In the genomic region with DNA sequence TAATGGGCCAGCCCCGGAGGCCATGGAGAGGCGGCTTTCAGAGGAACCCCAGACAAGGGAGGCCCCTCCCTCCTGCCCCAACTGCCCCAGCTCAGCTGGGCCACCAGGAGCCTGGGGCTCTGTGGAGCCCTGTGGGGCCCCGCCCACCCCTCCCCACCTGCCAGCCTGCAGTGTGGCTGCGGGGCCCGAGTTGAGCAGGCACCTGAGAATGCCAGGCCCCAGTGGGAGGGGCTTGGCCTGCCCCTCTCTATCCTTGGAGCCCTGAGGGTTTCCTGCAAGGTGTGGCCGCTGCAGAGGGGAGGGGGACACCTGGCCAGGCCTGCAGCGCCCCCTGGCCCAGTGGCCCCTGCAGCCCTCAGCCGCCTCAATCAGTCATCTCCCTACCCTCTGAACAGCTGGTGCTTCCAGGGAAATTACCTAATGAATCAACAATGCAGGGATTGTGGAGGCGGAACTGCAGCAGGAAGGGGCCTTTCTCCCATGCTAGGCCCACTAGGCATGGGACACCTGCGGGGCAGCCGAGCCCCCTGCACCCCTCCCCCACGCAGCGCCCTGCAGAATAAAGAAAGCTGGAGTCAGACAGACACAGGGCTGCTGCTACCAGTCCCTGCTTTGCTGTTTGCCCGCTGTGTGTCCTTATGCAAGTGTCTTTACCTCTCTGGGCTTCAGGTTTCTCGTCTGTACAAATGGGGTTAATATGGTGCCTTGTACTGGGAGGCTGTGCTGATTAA, we compare ENCODE assay signal across 1 cellular context.
TF ChIP-seq lines count a peak whose summit lies in the region.

No MANE protein-coding gene starts in this region.

TF ChIP-seq in GM23338, 12 proteins besides CTCF, POLR2A, EP300 and RAD21 (continued from another document):
- TF ChIP-seq, protein P1, sequence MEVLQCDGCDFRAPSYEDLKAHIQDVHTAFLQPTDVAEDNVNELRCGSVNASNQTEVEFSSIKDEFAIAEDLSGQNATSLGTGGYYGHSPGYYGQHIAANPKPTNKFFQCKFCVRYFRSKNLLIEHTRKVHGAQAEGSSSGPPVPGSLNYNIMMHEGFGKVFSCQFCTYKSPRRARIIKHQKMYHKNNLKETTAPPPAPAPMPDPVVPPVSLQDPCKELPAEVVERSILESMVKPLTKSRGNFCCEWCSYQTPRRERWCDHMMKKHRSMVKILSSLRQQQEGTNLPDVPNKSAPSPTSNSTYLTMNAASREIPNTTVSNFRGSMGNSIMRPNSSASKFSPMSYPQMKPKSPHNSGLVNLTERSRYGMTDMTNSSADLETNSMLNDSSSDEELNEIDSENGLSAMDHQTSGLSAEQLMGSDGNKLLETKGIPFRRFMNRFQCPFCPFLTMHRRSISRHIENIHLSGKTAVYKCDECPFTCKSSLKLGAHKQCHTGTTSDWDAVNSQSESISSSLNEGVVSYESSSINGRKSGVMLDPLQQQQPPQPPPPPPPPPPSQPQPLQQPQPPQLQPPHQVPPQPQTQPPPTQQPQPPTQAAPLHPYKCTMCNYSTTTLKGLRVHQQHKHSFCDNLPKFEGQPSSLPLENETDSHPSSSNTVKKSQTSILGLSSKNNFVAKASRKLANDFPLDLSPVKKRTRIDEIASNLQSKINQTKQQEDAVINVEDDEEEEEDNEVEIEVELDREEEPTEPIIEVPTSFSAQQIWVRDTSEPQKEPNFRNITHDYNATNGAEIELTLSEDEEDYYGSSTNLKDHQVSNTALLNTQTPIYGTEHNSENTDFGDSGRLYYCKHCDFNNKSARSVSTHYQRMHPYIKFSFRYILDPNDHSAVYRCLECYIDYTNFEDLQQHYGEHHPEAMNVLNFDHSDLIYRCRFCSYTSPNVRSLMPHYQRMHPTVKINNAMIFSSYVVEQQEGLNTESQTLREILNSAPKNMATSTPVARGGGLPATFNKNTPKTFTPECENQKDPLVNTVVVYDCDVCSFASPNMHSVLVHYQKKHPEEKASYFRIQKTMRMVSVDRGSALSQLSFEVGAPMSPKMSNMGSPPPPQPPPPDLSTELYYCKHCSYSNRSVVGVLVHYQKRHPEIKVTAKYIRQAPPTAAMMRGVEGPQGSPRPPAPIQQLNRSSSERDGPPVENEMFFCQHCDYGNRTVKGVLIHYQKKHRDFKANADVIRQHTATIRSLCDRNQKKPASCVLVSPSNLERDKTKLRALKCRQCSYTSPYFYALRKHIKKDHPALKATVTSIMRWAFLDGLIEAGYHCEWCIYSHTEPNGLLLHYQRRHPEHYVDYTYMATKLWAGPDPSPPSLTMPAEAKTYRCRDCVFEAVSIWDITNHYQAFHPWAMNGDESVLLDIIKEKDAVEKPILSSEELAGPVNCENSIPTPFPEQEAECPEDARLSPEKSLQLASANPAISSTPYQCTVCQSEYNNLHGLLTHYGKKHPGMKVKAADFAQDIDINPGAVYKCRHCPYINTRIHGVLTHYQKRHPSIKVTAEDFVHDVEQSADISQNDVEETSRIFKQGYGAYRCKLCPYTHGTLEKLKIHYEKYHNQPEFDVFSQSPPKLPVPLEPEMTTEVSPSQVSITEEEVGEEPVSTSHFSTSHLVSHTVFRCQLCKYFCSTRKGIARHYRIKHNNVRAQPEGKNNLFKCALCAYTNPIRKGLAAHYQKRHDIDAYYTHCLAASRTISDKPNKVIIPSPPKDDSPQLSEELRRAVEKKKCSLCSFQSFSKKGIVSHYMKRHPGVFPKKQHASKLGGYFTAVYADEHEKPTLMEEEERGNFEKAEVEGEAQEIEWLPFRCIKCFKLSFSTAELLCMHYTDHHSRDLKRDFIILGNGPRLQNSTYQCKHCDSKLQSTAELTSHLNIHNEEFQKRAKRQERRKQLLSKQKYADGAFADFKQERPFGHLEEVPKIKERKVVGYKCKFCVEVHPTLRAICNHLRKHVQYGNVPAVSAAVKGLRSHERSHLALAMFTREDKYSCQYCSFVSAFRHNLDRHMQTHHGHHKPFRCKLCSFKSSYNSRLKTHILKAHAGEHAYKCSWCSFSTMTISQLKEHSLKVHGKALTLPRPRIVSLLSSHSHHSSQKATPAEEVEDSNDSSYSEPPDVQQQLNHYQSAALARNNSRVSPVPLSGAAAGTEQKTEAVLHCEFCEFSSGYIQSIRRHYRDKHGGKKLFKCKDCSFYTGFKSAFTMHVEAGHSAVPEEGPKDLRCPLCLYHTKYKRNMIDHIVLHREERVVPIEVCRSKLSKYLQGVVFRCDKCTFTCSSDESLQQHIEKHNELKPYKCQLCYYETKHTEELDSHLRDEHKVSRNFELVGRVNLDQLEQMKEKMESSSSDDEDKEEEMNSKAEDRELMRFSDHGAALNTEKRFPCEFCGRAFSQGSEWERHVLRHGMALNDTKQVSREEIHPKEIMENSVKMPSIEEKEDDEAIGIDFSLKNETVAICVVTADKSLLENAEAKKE (CRISPR knock-in tag; IDR thresholded peaks at IDR 0.05): no peak
- TF ChIP-seq POLR2AphosphoS5 (IDR thresholded peaks at IDR 0.05; ENCODE audit: low read depth): no peak
- no peak for TF ChIP-seq NANOG (IDR thresholded peaks at IDR 0.05; ENCODE audit: borderline replicate concordance)
- TF ChIP-seq JUNB (IDR thresholded peaks at IDR 0.05; ENCODE audit: unreplicated experiment): no peak
- TF ChIP-seq EZH2phosphoT487 (IDR thresholded peaks at IDR 0.05; ENCODE audit: unreplicated experiment): no peak
- no peak for TF ChIP-seq EZH2 (IDR thresholded peaks at IDR 0.05; ENCODE audit: low read depth, unreplicated experiment)
- no peak for TF ChIP-seq ZNF331 (CRISPR knock-in tag; IDR thresholded peaks at IDR 0.05; ENCODE audit: low read depth)
- TF ChIP-seq, protein P2, sequence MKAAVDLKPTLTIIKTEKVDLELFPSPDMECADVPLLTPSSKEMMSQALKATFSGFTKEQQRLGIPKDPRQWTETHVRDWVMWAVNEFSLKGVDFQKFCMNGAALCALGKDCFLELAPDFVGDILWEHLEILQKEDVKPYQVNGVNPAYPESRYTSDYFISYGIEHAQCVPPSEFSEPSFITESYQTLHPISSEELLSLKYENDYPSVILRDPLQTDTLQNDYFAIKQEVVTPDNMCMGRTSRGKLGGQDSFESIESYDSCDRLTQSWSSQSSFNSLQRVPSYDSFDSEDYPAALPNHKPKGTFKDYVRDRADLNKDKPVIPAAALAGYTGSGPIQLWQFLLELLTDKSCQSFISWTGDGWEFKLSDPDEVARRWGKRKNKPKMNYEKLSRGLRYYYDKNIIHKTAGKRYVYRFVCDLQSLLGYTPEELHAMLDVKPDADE (IDR thresholded peaks at IDR 0.05): no peak
